38 cellular contexts compared by ENCODE assay signal in the genomic region with DNA sequence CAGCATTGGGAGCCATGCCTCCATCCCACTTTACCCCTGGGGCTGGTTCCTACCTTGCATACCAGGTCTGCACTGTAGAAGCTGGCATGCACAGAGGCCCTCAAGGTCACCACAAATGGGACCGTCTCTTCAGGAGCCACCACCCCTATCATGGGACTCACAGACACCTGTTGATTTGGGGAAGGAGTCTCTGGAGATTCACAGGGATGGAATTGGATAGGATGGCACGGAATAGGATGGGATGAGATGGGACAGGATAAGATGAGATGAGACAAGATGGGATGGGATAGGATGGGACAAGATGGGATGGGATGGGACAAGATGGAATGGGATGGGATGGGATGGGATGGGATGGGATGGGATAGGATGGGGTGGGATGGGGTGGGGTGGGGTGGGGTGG. TPM values are rescaled to one million over a fixed set of nuclear protein-coding genes. Genes with fewer than 3 reads are reported as not detected.
"Had no signal": no experiment of that assay in that cellular context is flagged by ENCODE, and none has a peak within 500 bp of the region (broad histone marks: within the 10 kb centered on the region; RNA-seq: fewer than 3 reads in every experiment).

No MANE protein-coding gene starts in this region.

- H3K9me3 ChIP-seq: adrenal gland, body of pancreas, breast epithelium had no signal

- ATAC-seq: activated naive CD4-positive, alpha-beta T cell treated with anti-CD3 and anti-CD28 coated beads, Interleukin-2, amount 50 U/mL, for 72 hours; activated T-cell treated with anti-CD3 and anti-CD28 coated beads, Interleukin-2, amount 50 U/mL, for 72 hours; activated T-helper 17 cell treated with anti-CD3 and anti-CD28 coated beads, Interleukin-2, amount 50 U/mL, for 72 hours; body of pancreas; T-cell; T-helper 17 cell had no signal

- H3K36me3 Mint-ChIP-seq: activated CD4-positive, alpha-beta memory T cell treated with anti-CD3 and anti-CD28 coated beads for 36 hours; activated naive CD4-positive, alpha-beta T cell treated with anti-CD3 and anti-CD28 coated beads, Interleukin-2, amount 50 U/mL, for 72 hours; activated naive CD8-positive, alpha-beta T cell treated with anti-CD3 and anti-CD28 coated beads for 36 hours; T-cell had no signal

- H3K4me1 Mint-ChIP-seq: activated B cell treated with CpG ODN at 0.5 μM for 24 hours; activated CD4-positive, alpha-beta T cell treated with anti-CD3 and anti-CD28 coated beads, Interleukin-2, amount 10 ng/mL, durations not matched to agents 24 days and 14 days; activated naive CD8-positive, alpha-beta T cell treated with anti-CD3 and anti-CD28 coated beads for 36 hours; activated T-helper 17 cell treated with anti-CD3 and anti-CD28 coated beads, Interleukin-2, amount 50 U/mL, for 72 hours had no signal

- H3K4me3 Mint-ChIP-seq: activated B cell treated with CpG ODN at 0.5 μM for 24 hours; activated CD4-positive, alpha-beta memory T cell treated with anti-CD3 and anti-CD28 coated beads for 36 hours; activated CD4-positive, alpha-beta T cell treated with anti-CD3 and anti-CD28 coated beads, Interleukin-2, amount 10 ng/mL, durations not matched to agents 24 days and 14 days; activated CD8-positive, alpha-beta T cell treated with anti-CD3 and anti-CD28 coated beads for 36 hours; activated naive CD4-positive, alpha-beta T cell treated with anti-CD3 and anti-CD28 coated beads for 36 hours; activated naive CD8-positive, alpha-beta T cell treated with anti-CD3 and anti-CD28 coated beads for 36 hours; activated T-cell treated with anti-CD3 and anti-CD28 coated beads, Interleukin-2, amount 50 U/mL, for 4 hours; activated T-cell treated with anti-CD3 and anti-CD28 coated beads, Interleukin-2, amount 50 U/mL, for 72 hours; activated T-helper 1 cell treated with anti-CD3 and anti-CD28 coated beads, Interleukin-12 subunit alpha, Interleukin-12 subunit beta, Interleukin-2, Interleukin-4 antibody, amounts not matched to agents 30 ng/mL and 10 ng/mL and 1 ng/mL, durations not matched to agents 14 hours and 24 hours and 36 hours; activated T-helper 17 cell treated with anti-CD3 and anti-CD28 coated beads, Interleukin-2, amount 50 U/mL, for 72 hours; T-cell; T-helper 17 cell; T-helper 2 cell treated with Interferon-gamma antibody and Interleukin-4, amounts not matched to agents 5 μg/mL and 100 μg/mL, for 36 hours had no signal

- H3K4me3 ChIP-seq: adrenal gland, body of pancreas, breast epithelium had no signal

- H3K27me3 ChIP-seq: body of pancreas had no signal

- H3K27ac ChIP-seq: adrenal gland, body of pancreas, brain microvascular endothelial cell, breast epithelium, WERI-Rb-1 had no signal

- H3K4me1 ChIP-seq: adrenal gland, body of pancreas, breast epithelium had no signal

- H3K36me3 ChIP-seq: adrenal gland, brain microvascular endothelial cell, breast epithelium, WERI-Rb-1 had no signal

- DNase-seq: activated B cell treated with CpG ODN at 0.5 μM for 24 hours; activated CD4-positive, alpha-beta memory T cell treated with anti-CD3 and anti-CD28 coated beads for 36 hours; activated CD4-positive, alpha-beta T cell treated with anti-CD3 and anti-CD28 coated beads for 4 hours; activated CD4-positive, alpha-beta T cell treated with anti-CD3 and anti-CD28 coated beads, Interleukin-2, amount 10 ng/mL, durations not matched to agents 24 days and 14 days; activated CD4-positive, alpha-beta T cell treated with anti-CD3 and anti-CD28 coated beads, Interleukin-2, amount 50 U/mL, for 1 hour; activated CD4-positive, alpha-beta T cell treated with anti-CD3 and anti-CD28 coated beads, Interleukin-2, amount 50 U/mL, for 4 hours; activated CD4-positive, CD25-positive, alpha-beta regulatory T cell treated with anti-CD3 and anti-CD28 coated beads, Interleukin-2, amount 50 U/mL, for 72 hours; activated CD8-positive, alpha-beta memory T cell treated with anti-CD3 and anti-CD28 coated beads, Interleukin-2, amount 50 U/mL, for 4 hours; activated CD8-positive, alpha-beta T cell treated with anti-CD3 and anti-CD28 coated beads for 36 hours; activated effector memory CD4-positive, alpha-beta T cell treated with anti-CD3 and anti-CD28 coated beads, Interleukin-2, amount 50 U/mL, for 16 hours; activated gamma-delta T cell treated with Interleukin-2 at 50 U/mL for 16 hours; activated naive CD4-positive, alpha-beta T cell; activated naive CD4-positive, alpha-beta T cell treated with anti-CD3 and anti-CD28 coated beads for 36 hours; activated naive CD4-positive, alpha-beta T cell treated with anti-CD3 and anti-CD28 coated beads, Interleukin-2, amount 50 U/mL, for 16 hours; activated naive CD8-positive, alpha-beta T cell treated with anti-CD3 and anti-CD28 coated beads for 36 hours; activated T-cell treated with anti-CD3 and anti-CD28 coated beads for 4 hours; activated T-cell treated with anti-CD3 and anti-CD28 coated beads, Interleukin-2, amount 50 U/mL, for 1 hour; activated T-cell treated with anti-CD3 and anti-CD28 coated beads, Interleukin-2, amount 50 U/mL, for 4 hours; activated T-cell treated with anti-CD3 and anti-CD28 coated beads, Interleukin-2, amount 50 U/mL, for 72 hours; adrenal gland; amniotic stem cell; aorta; body of pancreas; brain microvascular endothelial cell; central memory CD4-positive, alpha-beta T cell; T-cell; T-helper 17 cell; T-helper 9 cell; WERI-Rb-1 had no signal

- H3K27ac Mint-ChIP-seq: activated B cell treated with CpG ODN at 0.5 μM for 24 hours; activated CD4-positive, alpha-beta memory T cell treated with anti-CD3 and anti-CD28 coated beads for 36 hours; activated CD4-positive, alpha-beta T cell treated with anti-CD3 and anti-CD28 coated beads, Interleukin-2, amount 10 ng/mL, durations not matched to agents 24 days and 14 days; activated CD8-positive, alpha-beta T cell treated with anti-CD3 and anti-CD28 coated beads for 36 hours; activated naive CD4-positive, alpha-beta T cell treated with anti-CD3 and anti-CD28 coated beads for 36 hours; activated naive CD4-positive, alpha-beta T cell treated with anti-CD3 and anti-CD28 coated beads, Interleukin-2, amount 50 U/mL, for 72 hours; activated naive CD8-positive, alpha-beta T cell treated with anti-CD3 and anti-CD28 coated beads for 36 hours; activated T-cell treated with anti-CD3 and anti-CD28 coated beads, Interleukin-2, amount 50 U/mL, for 72 hours; activated T-helper 1 cell treated with anti-CD3 and anti-CD28 coated beads, Interleukin-12 subunit alpha, Interleukin-12 subunit beta, Interleukin-2, Interleukin-4 antibody, amounts not matched to agents 30 ng/mL and 10 ng/mL and 1 ng/mL, durations not matched to agents 14 hours and 24 hours and 36 hours; activated T-helper 17 cell treated with anti-CD3 and anti-CD28 coated beads, Interleukin-2, amount 50 U/mL, for 72 hours; T-cell; T-helper 17 cell; T-helper 2 cell treated with Interferon-gamma antibody and Interleukin-4, amounts not matched to agents 5 μg/mL and 100 μg/mL, for 36 hours had no signal

- H3K9me3 Mint-ChIP-seq: activated B cell treated with CpG ODN at 0.5 μM for 24 hours; activated CD4-positive, alpha-beta memory T cell treated with anti-CD3 and anti-CD28 coated beads for 36 hours; activated CD4-positive, alpha-beta T cell treated with anti-CD3 and anti-CD28 coated beads, Interleukin-2, amount 10 ng/mL, durations not matched to agents 24 days and 14 days; activated CD8-positive, alpha-beta T cell treated with anti-CD3 and anti-CD28 coated beads for 36 hours; activated naive CD4-positive, alpha-beta T cell treated with anti-CD3 and anti-CD28 coated beads for 36 hours; activated naive CD4-positive, alpha-beta T cell treated with anti-CD3 and anti-CD28 coated beads, Interleukin-2, amount 50 U/mL, for 72 hours; activated naive CD8-positive, alpha-beta T cell treated with anti-CD3 and anti-CD28 coated beads for 36 hours; activated T-cell treated with anti-CD3 and anti-CD28 coated beads, Interleukin-2, amount 50 U/mL, for 4 hours; activated T-cell treated with anti-CD3 and anti-CD28 coated beads, Interleukin-2, amount 50 U/mL, for 72 hours; activated T-helper 1 cell treated with anti-CD3 and anti-CD28 coated beads, Interleukin-12 subunit alpha, Interleukin-12 subunit beta, Interleukin-2, Interleukin-4 antibody, amounts not matched to agents 30 ng/mL and 10 ng/mL and 1 ng/mL, durations not matched to agents 14 hours and 24 hours and 36 hours; activated T-helper 17 cell treated with anti-CD3 and anti-CD28 coated beads, Interleukin-2, amount 50 U/mL, for 72 hours; T-cell; T-helper 2 cell treated with Interferon-gamma antibody and Interleukin-4, amounts not matched to agents 5 μg/mL and 100 μg/mL, for 36 hours had no signal

RNA-seq across cellular contexts. Expression of gene CRYBA2, which starts 16.1 kb away (rescaled TPM):
- total RNA-seq: activated B cell treated with CpG ODN at 0.5 μM for 24 hours; activated CD4-positive, alpha-beta memory T cell treated with anti-CD3 and anti-CD28 coated beads for 36 hours; activated CD4-positive, alpha-beta T cell treated with anti-CD3 and anti-CD28 coated beads, Interleukin-2, amount 10 ng/mL, durations not matched to agents 24 days and 14 days; activated CD8-positive, alpha-beta memory T cell treated with anti-CD3 and anti-CD28 coated beads for 36 hours; activated CD8-positive, alpha-beta T cell treated with anti-CD3 and anti-CD28 coated beads for 36 hours; activated naive CD4-positive, alpha-beta T cell treated with anti-CD3 and anti-CD28 coated beads for 36 hours; activated naive CD4-positive, alpha-beta T cell treated with anti-CD3 and anti-CD28 coated beads, Interleukin-2, amount 50 U/mL, for 72 hours; activated naive CD8-positive, alpha-beta T cell treated with anti-CD3 and anti-CD28 coated beads for 36 hours; activated T-cell treated with anti-CD3 and anti-CD28 coated beads, Interleukin-2, amount 50 U/mL, for 4 hours; activated T-cell treated with anti-CD3 and anti-CD28 coated beads, Interleukin-2, amount 50 U/mL, for 72 hours; activated T-helper 17 cell treated with anti-CD3 and anti-CD28 coated beads, Interleukin-2, amount 50 U/mL, for 72 hours; aorta; astrocyte; breast epithelium; cardiac septum; T-cell; T-helper 1 cell treated with Interleukin-12 subunit alpha and Interleukin-12 subunit beta and Interleukin-4 antibody, amounts not matched to agents 30 ng/mL and 1 ng/mL, for 36 hours; T-helper 17 cell had no signal

RNA-seq across cellular contexts. Expression of gene FEV, which starts 24.3 kb away (rescaled TPM):
- total RNA-seq: activated B cell treated with CpG ODN at 0.5 μM for 24 hours; activated CD4-positive, alpha-beta memory T cell treated with anti-CD3 and anti-CD28 coated beads for 36 hours; activated CD4-positive, alpha-beta T cell treated with anti-CD3 and anti-CD28 coated beads, Interleukin-2, amount 10 ng/mL, durations not matched to agents 24 days and 14 days; activated CD8-positive, alpha-beta memory T cell treated with anti-CD3 and anti-CD28 coated beads for 36 hours; activated CD8-positive, alpha-beta T cell treated with anti-CD3 and anti-CD28 coated beads for 36 hours; activated naive CD4-positive, alpha-beta T cell treated with anti-CD3 and anti-CD28 coated beads for 36 hours; activated naive CD4-positive, alpha-beta T cell treated with anti-CD3 and anti-CD28 coated beads, Interleukin-2, amount 50 U/mL, for 72 hours; activated naive CD8-positive, alpha-beta T cell treated with anti-CD3 and anti-CD28 coated beads for 36 hours; activated T-cell treated with anti-CD3 and anti-CD28 coated beads, Interleukin-2, amount 50 U/mL, for 4 hours; activated T-cell treated with anti-CD3 and anti-CD28 coated beads, Interleukin-2, amount 50 U/mL, for 72 hours; activated T-helper 1 cell treated with anti-CD3 and anti-CD28 coated beads, Interleukin-12 subunit alpha, Interleukin-12 subunit beta, Interleukin-2, Interleukin-4 antibody, amounts not matched to agents 30 ng/mL and 10 ng/mL and 1 ng/mL, durations not matched to agents 14 hours and 24 hours and 36 hours; activated T-helper 17 cell treated with anti-CD3 and anti-CD28 coated beads, Interleukin-2, amount 50 U/mL, for 72 hours; aorta; astrocyte; body of pancreas; breast epithelium; cardiac septum; T-cell; T-helper 1 cell treated with Interleukin-12 subunit alpha and Interleukin-12 subunit beta and Interleukin-4 antibody, amounts not matched to agents 30 ng/mL and 1 ng/mL, for 36 hours; T-helper 17 cell had no signal

RNA-seq across cellular contexts. Expression of gene CFAP65, which starts 32.0 kb away (rescaled TPM):
- total RNA-seq: activated B cell treated with CpG ODN at 0.5 μM for 24 hours; activated CD4-positive, alpha-beta memory T cell treated with anti-CD3 and anti-CD28 coated beads for 36 hours; activated CD4-positive, alpha-beta T cell treated with anti-CD3 and anti-CD28 coated beads, Interleukin-2, amount 10 ng/mL, durations not matched to agents 24 days and 14 days; activated CD8-positive, alpha-beta memory T cell treated with anti-CD3 and anti-CD28 coated beads for 36 hours; activated CD8-positive, alpha-beta T cell treated with anti-CD3 and anti-CD28 coated beads for 36 hours; activated naive CD4-positive, alpha-beta T cell treated with anti-CD3 and anti-CD28 coated beads for 36 hours; activated naive CD4-positive, alpha-beta T cell treated with anti-CD3 and anti-CD28 coated beads, Interleukin-2, amount 50 U/mL, for 72 hours; activated naive CD8-positive, alpha-beta T cell treated with anti-CD3 and anti-CD28 coated beads for 36 hours; activated T-cell treated with anti-CD3 and anti-CD28 coated beads, Interleukin-2, amount 50 U/mL, for 4 hours; activated T-cell treated with anti-CD3 and anti-CD28 coated beads, Interleukin-2, amount 50 U/mL, for 72 hours; activated T-helper 1 cell treated with anti-CD3 and anti-CD28 coated beads, Interleukin-12 subunit alpha, Interleukin-12 subunit beta, Interleukin-2, Interleukin-4 antibody, amounts not matched to agents 30 ng/mL and 10 ng/mL and 1 ng/mL, durations not matched to agents 14 hours and 24 hours and 36 hours; activated T-helper 17 cell treated with anti-CD3 and anti-CD28 coated beads, Interleukin-2, amount 50 U/mL, for 72 hours; aorta; body of pancreas; cardiac septum; T-helper 1 cell treated with Interleukin-12 subunit alpha and Interleukin-12 subunit beta and Interleukin-4 antibody, amounts not matched to agents 30 ng/mL and 1 ng/mL, for 36 hours; T-helper 17 cell had no signal

RNA-seq across cellular contexts. Expression of gene CDK5R2, which starts 49.8 kb away (rescaled TPM):
- total RNA-seq: activated B cell treated with CpG ODN at 0.5 μM for 24 hours; activated CD4-positive, alpha-beta memory T cell treated with anti-CD3 and anti-CD28 coated beads for 36 hours; activated CD4-positive, alpha-beta T cell treated with anti-CD3 and anti-CD28 coated beads, Interleukin-2, amount 10 ng/mL, durations not matched to agents 24 days and 14 days; activated CD8-positive, alpha-beta memory T cell treated with anti-CD3 and anti-CD28 coated beads for 36 hours; activated CD8-positive, alpha-beta T cell treated with anti-CD3 and anti-CD28 coated beads for 36 hours; activated naive CD4-positive, alpha-beta T cell treated with anti-CD3 and anti-CD28 coated beads for 36 hours; activated naive CD4-positive, alpha-beta T cell treated with anti-CD3 and anti-CD28 coated beads, Interleukin-2, amount 50 U/mL, for 72 hours; activated naive CD8-positive, alpha-beta T cell treated with anti-CD3 and anti-CD28 coated beads for 36 hours; activated T-cell treated with anti-CD3 and anti-CD28 coated beads, Interleukin-2, amount 50 U/mL, for 4 hours; activated T-cell treated with anti-CD3 and anti-CD28 coated beads, Interleukin-2, amount 50 U/mL, for 72 hours; activated T-helper 1 cell treated with anti-CD3 and anti-CD28 coated beads, Interleukin-12 subunit alpha, Interleukin-12 subunit beta, Interleukin-2, Interleukin-4 antibody, amounts not matched to agents 30 ng/mL and 10 ng/mL and 1 ng/mL, durations not matched to agents 14 hours and 24 hours and 36 hours; activated T-helper 17 cell treated with anti-CD3 and anti-CD28 coated beads, Interleukin-2, amount 50 U/mL, for 72 hours; aorta; breast epithelium; cardiac septum; T-cell; T-helper 1 cell treated with Interleukin-12 subunit alpha and Interleukin-12 subunit beta and Interleukin-4 antibody, amounts not matched to agents 30 ng/mL and 1 ng/mL, for 36 hours; T-helper 17 cell had no signal

RNA-seq across cellular contexts. Expression of gene IHH, which starts 51.4 kb away (rescaled TPM):
- total RNA-seq: activated B cell treated with CpG ODN at 0.5 μM for 24 hours; activated CD4-positive, alpha-beta T cell treated with anti-CD3 and anti-CD28 coated beads, Interleukin-2, amount 10 ng/mL, durations not matched to agents 24 days and 14 days; activated CD8-positive, alpha-beta memory T cell treated with anti-CD3 and anti-CD28 coated beads for 36 hours; activated CD8-positive, alpha-beta T cell treated with anti-CD3 and anti-CD28 coated beads for 36 hours; activated naive CD4-positive, alpha-beta T cell treated with anti-CD3 and anti-CD28 coated beads for 36 hours; activated naive CD8-positive, alpha-beta T cell treated with anti-CD3 and anti-CD28 coated beads for 36 hours; activated T-helper 1 cell treated with anti-CD3 and anti-CD28 coated beads, Interleukin-12 subunit alpha, Interleukin-12 subunit beta, Interleukin-2, Interleukin-4 antibody, amounts not matched to agents 30 ng/mL and 10 ng/mL and 1 ng/mL, durations not matched to agents 14 hours and 24 hours and 36 hours; aorta; astrocyte; cardiac septum; T-helper 1 cell treated with Interleukin-12 subunit alpha and Interleukin-12 subunit beta and Interleukin-4 antibody, amounts not matched to agents 30 ng/mL and 1 ng/mL, for 36 hours; T-helper 17 cell had no signal
